ENCODE assay signal across 8 cellular contexts in the genomic region with DNA sequence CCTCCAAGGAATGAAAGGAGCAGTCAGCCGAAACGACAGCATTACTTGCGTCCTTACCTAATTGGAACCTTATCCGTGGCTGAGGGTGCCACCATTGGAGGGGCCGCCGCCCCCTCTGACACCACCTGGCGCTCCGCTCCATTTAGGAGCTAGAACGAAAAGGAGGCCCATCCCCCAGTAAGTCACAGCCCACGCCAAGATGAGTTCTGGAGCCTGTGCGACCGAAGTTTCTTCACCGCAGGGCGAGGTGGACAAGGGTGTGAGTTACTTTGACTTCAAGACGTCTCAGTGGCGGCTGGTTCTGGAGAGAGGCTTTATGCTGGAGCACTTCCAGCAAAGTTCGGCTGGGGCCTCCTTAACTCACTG. TPM values are rescaled to one million over a fixed set of nuclear protein-coding genes. Genes with fewer than 3 reads are reported as not detected.
DNase-seq lines count a peak whose midpoint lies in the region; ATAC-seq and TF ChIP-seq lines count a peak whose summit lies in the region.

No MANE protein-coding gene starts in this region.

- peak; percentile 85 for DNase-seq in activated effector memory CD4-positive, alpha-beta T cell treated with anti-CD3 and anti-CD28 coated beads, Interleukin-2, amount 50 U/mL, for 16 hours
- no peak for DNase-seq in activated effector memory CD4-positive, alpha-beta T cell treated with Interleukin-2 at 50 U/mL for 16 hours
- DNase-seq in adipocyte (ENCODE audit: low read depth) = peak; percentile 75
- DNase-seq in left ventricle myocardium superior = peak; percentile 47
- DNase-seq in NCI-H2171 (lab: John Stamatoyannopoulos, UW) = no peak

- peak overlapping the region; percentile 95 for H3K27ac ChIP-seq in rectal smooth muscle tissue (ENCODE audit: low read depth, low read length)

- ATAC-seq in HG02943 (IDR thresholded peaks at IDR 0.05; ENCODE audit: low read depth, unreplicated experiment) (peak; percentile 9), left ventricle myocardium superior (peak; percentile 10)

- H3K27me3 ChIP-seq in adipocyte (replicated peaks; ENCODE audit: control insufficient read depth, insufficient read depth, low read length) (no peaks in the 10 kb centered on the region), rectal smooth muscle tissue (ENCODE audit: control insufficient read depth, insufficient read depth, low read length) (no peaks in the 10 kb centered on the region)

- peak overlapping the region; percentile 96 for H3K9ac ChIP-seq in adipocyte (ENCODE audit: low read length)
- H3K9ac ChIP-seq in rectal smooth muscle tissue (ENCODE audit: low read length) = peak overlapping the region; percentile 95

- peak overlapping the region; percentile 89 for H3K4me3 ChIP-seq in adipocyte (ENCODE audit: low read length)
- peak overlapping the region; percentile 98 for H3K4me3 ChIP-seq in rectal smooth muscle tissue (ENCODE audit: low read length)

- H3K9me3 ChIP-seq in adipocyte (ENCODE audit: control insufficient read depth, low read length) = no peaks in the 10 kb centered on the region

- H3K36me3 ChIP-seq in adipocyte (ENCODE audit: control insufficient read depth, insufficient read depth, low read length, severe bottlenecking) = no peaks in the 10 kb centered on the region
- H3K36me3 ChIP-seq in rectal smooth muscle tissue (ENCODE audit: control insufficient read depth, insufficient read depth, low read length) = no peaks in the 10 kb centered on the region

- 0 out of 2 replicates have a peak, but pooled peaks have one; percentile 15 for TF ChIP-seq POLR2A in Raji (IDR thresholded peaks at IDR 0.05; ENCODE audit: insufficient read depth, low read depth, low read length)

- intact Hi-C loops in left ventricle myocardium superior (cut with micrococcal nuclease) = loop anchor here (2.0 kb wide), 1 partner anchor 62 kb away; no protein-coding TSS in a partner anchor

- H3K4me1 ChIP-seq in adipocyte (ENCODE audit: control insufficient read depth, insufficient read depth, low read length) = peaks cover 54% of the 10 kb centered on the region
- H3K4me1 ChIP-seq in rectal smooth muscle tissue (ENCODE audit: control insufficient read depth, insufficient read depth, low read length) = peaks cover 5% of the 10 kb centered on the region

RNA-seq across cellular contexts. Expression of gene IRF2, which starts 0.7 kb away (rescaled TPM):
- 33.0 TPM for total RNA-seq in left ventricle myocardium superior

Comparison
In these comparisons a context has a peak if more than half of its experiments do, and no peak if none do; other contexts are left out.
1. DNase-seq: peak in activated effector memory CD4-positive, alpha-beta T cell treated with anti-CD3 and anti-CD28 coated beads, Interleukin-2, amount 50 U/mL, for 16 hours (single experiment), adipocyte (single experiment) and left ventricle myocardium superior (single experiment); none in activated effector memory CD4-positive, alpha-beta T cell treated with Interleukin-2 at 50 U/mL for 16 hours (single experiment) and NCI-H2171 (single experiment).